8 cellular contexts compared by ENCODE assay signal in genomic region chr3:101829878-101830277, GRCh38.
DNase-seq lines count a peak whose midpoint lies in the region; ATAC-seq and TF ChIP-seq lines count a peak whose summit lies in the region.

No MANE protein-coding gene starts in this region.

- H3K27ac ChIP-seq in tibial artery: peak overlapping the region; percentile 84 to 90

- no peaks in the 10 kb centered on the region for H3K27me3 Mint-ChIP-seq in activated naive CD4-positive, alpha-beta T cell treated with anti-CD3 and anti-CD28 coated beads, Interleukin-2, amount 50 U/mL, for 24 hours

- H3K4me3 ChIP-seq in endocrine pancreas (ENCODE audit: control insufficient read depth, insufficient read depth, low read length) (peak overlapping the region; percentile 86), tibial artery (no peak overlapping the region)

- no peaks in the 10 kb centered on the region for H3K9me3 Mint-ChIP-seq in activated naive CD4-positive, alpha-beta T cell treated with anti-CD3 and anti-CD28 coated beads, Interleukin-2, amount 50 U/mL, for 24 hours

- intact Hi-C loops in tibial artery (cut with DNase I; ENCODE audit: low total_unique reads): no loop called here

- H3K27ac Mint-ChIP-seq in activated naive CD4-positive, alpha-beta T cell treated with anti-CD3 and anti-CD28 coated beads, Interleukin-2, amount 50 U/mL, for 24 hours: peak overlapping the region; percentile 99

- no peak for TF ChIP-seq CTCF in tibial artery (IDR thresholded peaks at IDR 0.05)

- H3K9me3 ChIP-seq in endocrine pancreas (ENCODE audit: control insufficient read depth, low read length): no peaks in the 10 kb centered on the region
- H3K9me3 ChIP-seq in tibial artery: no peaks in the 10 kb centered on the region

- H3K4me3 Mint-ChIP-seq in activated naive CD4-positive, alpha-beta T cell treated with anti-CD3 and anti-CD28 coated beads, Interleukin-2, amount 50 U/mL, for 24 hours: peak overlapping the region; percentile 91

- H3K4me1 Mint-ChIP-seq in activated naive CD4-positive, alpha-beta T cell treated with anti-CD3 and anti-CD28 coated beads, Interleukin-2, amount 50 U/mL, for 24 hours: peaks cover 88% of the 10 kb centered on the region

- no peak overlapping the region for H3K9ac ChIP-seq in endocrine pancreas (ENCODE audit: control insufficient read depth, insufficient read depth, low read length)

- no peaks in the 10 kb centered on the region for H3K27me3 ChIP-seq in endocrine pancreas (ENCODE audit: control insufficient read depth, insufficient read depth, low read length)
- H3K27me3 ChIP-seq in tibial artery: no peaks in the 10 kb centered on the region

- H3K4me1 ChIP-seq in endocrine pancreas (ENCODE audit: control insufficient read depth, insufficient read depth, low read length): peaks cover 11% of the 10 kb centered on the region
- H3K4me1 ChIP-seq in tibial artery: peaks cover 0 to 46% (median 25%) of the 10 kb centered on the region in 4 donors

- peaks cover 27% of the 10 kb centered on the region for H3K36me3 Mint-ChIP-seq in activated naive CD4-positive, alpha-beta T cell treated with anti-CD3 and anti-CD28 coated beads, Interleukin-2, amount 50 U/mL, for 24 hours

- ATAC-seq in HG03139 (IDR thresholded peaks at IDR 0.05; ENCODE audit: unreplicated experiment): no peak
- no peak for ATAC-seq in activated CD4-positive, CD25-positive, alpha-beta regulatory T cell treated with anti-CD3 and anti-CD28 coated beads, Interleukin-2, amount 50 U/mL, for 24 hours

- H3K36me3 ChIP-seq in endocrine pancreas (ENCODE audit: control insufficient read depth, insufficient read depth, low read length) (no peaks in the 10 kb centered on the region), tibial artery (no peaks in the 10 kb centered on the region)

- no peak for DNase-seq in activated naive CD4-positive, alpha-beta T cell treated with anti-CD3 and anti-CD28 coated beads, Interleukin-2, amount 50 U/mL, for 16 hours
- peak; percentile 84 for DNase-seq in MV-4-11 (lab: John Stamatoyannopoulos, UW)
- no peak for DNase-seq in tibial artery
- no peak for DNase-seq in SKM-1 treated with dmso at 0.1 percent for 144 hours (lab: John Stamatoyannopoulos, UW; ENCODE audit: unreplicated experiment)
